Comparison of ENCODE assay signal across 5 cellular contexts in genomic region chr6:100223952-100224351, GRCh38.
DNase-seq lines count a peak whose midpoint lies in the region; ATAC-seq, FAIRE-seq and TF ChIP-seq lines count a peak whose summit lies in the region.
"Not testable (repeated sequence)": the region's sequence is repeated elsewhere in the genome, so short reads cannot be mapped to it uniquely, and the experiment has no call there.

No MANE protein-coding gene starts in this region.

- not testable (repeated sequence) for H3K27ac ChIP-seq in A549; HEK293 (ENCODE audit: extremely low read depth, low read depth, low read length); K562 (ENCODE audit: extremely low read depth, low read depth, low read length)

- H3K27me3 Mint-ChIP-seq in WTC11 (ENCODE audit: low read depth); MCF 10A (ENCODE audit: insufficient read depth, unreplicated experiment): not testable (repeated sequence)

- ATAC-seq in A549, WTC11, K562: not testable (repeated sequence)

- H3K79me2 ChIP-seq in K562 (ENCODE audit: control insufficient read depth, insufficient read depth, low read length), result not testable (repeated sequence)

- H4K20me1 ChIP-seq in K562 (replicated peaks; ENCODE audit: control insufficient read depth, insufficient read depth, low read length), result not testable (repeated sequence)

- not testable (repeated sequence) for H3K27ac Mint-ChIP-seq in WTC11
- peak overlapping the region; percentile 31 for H3K27ac Mint-ChIP-seq in MCF 10A (ENCODE audit: low read depth, unreplicated experiment)

- 14% methylated on average over 1 of the region's 1 CpG for WGBS in A549 (ENCODE audit: missing lambda C conversion rate)
- WGBS in K562 (ENCODE audit: insufficient coverage, low coverage, missing lambda C conversion rate), result 10% methylated on average over 1 of the region's 1 CpG

- H3K36me3 ChIP-seq in HEK293 (ENCODE audit: control insufficient read depth in 2 of 2, insufficient read depth in 1 of 2, low read length in 2 of 2); K562 (ENCODE audit: control insufficient read depth, insufficient read depth, low read length): not testable (repeated sequence)

- H2AFZ ChIP-seq in K562 (ENCODE audit: low read depth, low read length), result not testable (repeated sequence)

- not testable (repeated sequence) for H3K9me1 ChIP-seq in K562 (ENCODE audit: control insufficient read depth, insufficient read depth, low read length)

- not testable (repeated sequence) for H3K4me2 ChIP-seq in A549; K562 (ENCODE audit: insufficient read depth, low read length)

- DNase-seq in A549 (ENCODE audit: low read depth in 1 of 2, low spot score in 1 of 2); WTC11 (ENCODE audit: low spot score); K562 (ENCODE audit: extremely low read depth in 1 of 4, low spot score in 3 of 4); MCF 10A (ENCODE audit: unreplicated experiment): not testable (repeated sequence)

- intact Hi-C loops in K562 (cut with micrococcal nuclease); MCF 10A (cut with micrococcal nuclease): not testable (repeated sequence)

- not testable (repeated sequence) for FAIRE-seq in A549 (lab: Jason Lieb, UNC); K562 (lab: Jason Lieb, UNC)

- BruUV-seq in K562 (replicated peaks; lab: Mats Ljungman, UMichigan); MCF 10A (replicated peaks; lab: Mats Ljungman, UMichigan): not testable (repeated sequence)

- TF ChIP-seq RAD21 in A549 (conservative IDR thresholded peaks at IDR 0.05 in 1 of 2, IDR thresholded peaks at IDR 0.05 in 1 of 2); K562 (CRISPR knock-in tag; conservative IDR thresholded peaks at IDR 0.05 in 1 of 2, IDR thresholded peaks at IDR 0.05 in 1 of 2): not testable (repeated sequence)

- not testable (repeated sequence) for H3K4me3 ChIP-seq in A549; HEK293 (ENCODE audit: low read depth, low read length); K562

- not testable (repeated sequence) for TF ChIP-seq CTCF in A549 (IDR thresholded peaks at IDR 0.05); HEK293 (tag by site-specific recombination; IDR thresholded peaks at IDR 0.05); WTC11 (IDR thresholded peaks at IDR 0.05); K562 (IDR thresholded peaks at IDR 0.05 in 2 of 3, conservative IDR thresholded peaks at IDR 0.05 in 1 of 3; ENCODE audit: insufficient read depth in 2 of 3, low read depth in 1 of 3, low read length in 3 of 3); MCF 10A (IDR thresholded peaks at IDR 0.05; ENCODE audit: unreplicated experiment)

- POLR2A ChIA-PET in A549 (lab: Yijun Ruan, JAX); HEK293 (lab: Yijun Ruan, JAX); WTC11 (lab: Charles Lee); K562 (lab: Yijun Ruan, JAX); MCF 10A (lab: Yijun Ruan, JAX): not testable (repeated sequence)

- in situ Hi-C loops in K562 (cut with MboI), result not testable (repeated sequence)

- H3K4me1 ChIP-seq in A549; HEK293 (ENCODE audit: control insufficient read depth, insufficient read depth, low read length); K562 (replicated peaks in 1 of 2; ENCODE audit: control insufficient read depth in 2 of 2, insufficient read depth in 2 of 2, low read length in 2 of 2): not testable (repeated sequence)

- not testable (repeated sequence) for TF ChIP-seq POLR2A in A549 (IDR thresholded peaks at IDR 0.05; ENCODE audit: low read length); K562 (conservative IDR thresholded peaks at IDR 0.05)

- not testable (repeated sequence) for TF ChIP-seq EP300 in A549 (IDR thresholded peaks at IDR 0.05); K562 (IDR thresholded peaks at IDR 0.05; ENCODE audit: low read length)

- CTCF ChIA-PET in A549 (lab: Yijun Ruan, JAX); WTC11 (lab: Charles Lee); K562 (lab: Yijun Ruan, JAX; ENCODE audit: low intra/inter-chr PET ratio); MCF 10A (lab: Yijun Ruan, JAX): not testable (repeated sequence)
- CTCF ChIA-PET in HEK293 (lab: Yijun Ruan, JAX), result interaction anchor here (0.6 to 0.7 kb wide), 2 partner anchors 34 to 789 kb away, joined by 3 to 4 read pairs; no protein-coding TSS in a partner anchor

- not testable (repeated sequence) for H3K9me3 Mint-ChIP-seq in WTC11; MCF 10A (ENCODE audit: unreplicated experiment)

- H3K4me1 Mint-ChIP-seq in WTC11; MCF 10A (ENCODE audit: insufficient read depth, unreplicated experiment): not testable (repeated sequence)

- H3K27me3 ChIP-seq in K562 (ENCODE audit: control insufficient read depth in 2 of 2, insufficient read depth in 2 of 2, low read length in 2 of 2), result not testable (repeated sequence)

- not testable (repeated sequence) for H3K36me3 Mint-ChIP-seq in WTC11; MCF 10A (ENCODE audit: insufficient read depth, unreplicated experiment)

- not testable (repeated sequence) for H3K4me3 Mint-ChIP-seq in WTC11; MCF 10A (ENCODE audit: unreplicated experiment)

- H3K9ac ChIP-seq in K562 (ENCODE audit: insufficient read depth in 1 of 2, low read depth in 2 of 2, low read length in 2 of 2), result not testable (repeated sequence)

- H3K9me3 ChIP-seq in A549; HEK293 (ENCODE audit: control insufficient read depth, insufficient read depth, low read depth, low read length); K562 (replicated peaks; ENCODE audit: control insufficient read depth, insufficient read depth, low read depth, low read length): not testable (repeated sequence)

TF ChIP-seq in A549, 52 proteins besides CTCF, POLR2A, EP300 and RAD21:
- 0 out of 2 replicates have a peak, but pooled peaks have one; percentile 20 for TF ChIP-seq KDM1A (IDR thresholded peaks at IDR 0.05; ENCODE audit: low read depth)

TF ChIP-seq in HEK293, 187 proteins besides CTCF, POLR2A, EP300 and RAD21:
- peak; percentile 97 for TF ChIP-seq ZNF146 (tag by site-specific recombination; IDR thresholded peaks at IDR 0.05)
- TF ChIP-seq ZNF580 (tag by site-specific recombination; IDR thresholded peaks at IDR 0.05), result peak; percentile 84; the same call in 1 of the 2 replicates

TF ChIP-seq in WTC11, 78 proteins besides CTCF, POLR2A, EP300 and RAD21:
- TF ChIP-seq GTF2I (CRISPR knock-in tag; conservative IDR thresholded peaks at IDR 0.05), result 0 out of 2 replicates have a peak, but pooled peaks have one; percentile 63

TF ChIP-seq in K562, 482 proteins besides CTCF, POLR2A, EP300 and RAD21:
- TF ChIP-seq ZNF146 (CRISPR knock-in tag; IDR thresholded peaks at IDR 0.05; ENCODE audit: unreplicated experiment) (peak; percentile 98), BCOR (IDR thresholded peaks at IDR 0.05) (peak; percentile 56; the same call in 1 of the 2 replicates), RBM25 (IDR thresholded peaks at IDR 0.05; ENCODE audit: low read depth, low read length, severe bottlenecking) (peak; percentile 65)
